ENCODE assay signal across 11 cellular contexts in genomic region chr5:90548069-90548593, GRCh38. TPM values are rescaled to one million over a fixed set of nuclear protein-coding genes. Genes with fewer than 3 reads are reported as not detected.
A peak's percentile ranks its signal among the peaks of the same experiment; 100 is the strongest.
DNase-seq lines count a peak whose midpoint lies in the region; ATAC-seq, FAIRE-seq and TF ChIP-seq lines count a peak whose summit lies in the region.
"Had no signal": no experiment of that assay in that cellular context is flagged by ENCODE, and none has a peak within 500 bp of the region (broad histone marks: within the 10 kb centered on the region; RNA-seq: fewer than 3 reads in every experiment).

No MANE protein-coding gene starts in this region.

- H3K27me3 Mint-ChIP-seq in activated T-cell treated with anti-CD3 and anti-CD28 coated beads, Interleukin-2, amount 50 U/mL, for 24 hours = peaks cover 58% of the 10 kb centered on the region
- H3K27me3 Mint-ChIP-seq in activated naive CD4-positive, alpha-beta T cell treated with anti-CD3 and anti-CD28 coated beads, Interleukin-2, amount 10 ng/mL, durations not matched to agents 7 days and 5 days = peaks cover 21% of the 10 kb centered on the region

- no peak for FAIRE-seq in HTR-8/SVneo (lab: Jason Lieb, UNC)
- FAIRE-seq: keratinocyte had no signal

- H3K27ac Mint-ChIP-seq in activated T-cell treated with anti-CD3 and anti-CD28 coated beads, Interleukin-2, amount 50 U/mL, for 24 hours = no peak overlapping the region
- H3K27ac Mint-ChIP-seq in activated naive CD4-positive, alpha-beta T cell treated with anti-CD3 and anti-CD28 coated beads, Interleukin-2, amount 10 ng/mL, durations not matched to agents 7 days and 5 days = no peak overlapping the region
- H3K27ac Mint-ChIP-seq: activated naive CD4-positive, alpha-beta T cell treated with anti-CD3 and anti-CD28 coated beads, Interleukin-2, amount 50 U/mL, for 24 hours had no signal

- no peak overlapping the region for H3K4me3 Mint-ChIP-seq in activated T-cell treated with anti-CD3 and anti-CD28 coated beads, Interleukin-2, amount 50 U/mL, for 24 hours
- no peak overlapping the region for H3K4me3 Mint-ChIP-seq in activated naive CD4-positive, alpha-beta T cell treated with anti-CD3 and anti-CD28 coated beads, Interleukin-2, amount 10 ng/mL, durations not matched to agents 7 days and 5 days
- H3K4me3 Mint-ChIP-seq: activated naive CD4-positive, alpha-beta T cell treated with anti-CD3 and anti-CD28 coated beads, Interleukin-2, amount 50 U/mL, for 24 hours had no signal

- CTCF ChIA-PET in activated naive CD4-positive, alpha-beta T cell treated with anti-CD3 and anti-CD28 coated beads, Interleukin-2, amount 10 ng/mL, durations not matched to agents 7 days and 5 days (lab: Charles Lee) = no interaction called here
- CTCF ChIA-PET in SK-N-SH (lab: Yijun Ruan, JAX) = interaction anchor here (1.1 to 1.4 kb wide), 3 partner anchors 8 to 384 kb away, joined by 3 to 5 read pairs (median 3); no protein-coding TSS in a partner anchor

- peak; percentile 41 for DNase-seq in Ammon's horn (ENCODE audit: low spot score)
- peak; percentile 7 for DNase-seq in HTR-8/SVneo (ENCODE audit: insufficient read length, low spot score)
- peak; percentile 91 for DNase-seq in NCI-H748 treated with DMSO at 0.1 percent for 48 hours (lab: John Stamatoyannopoulos, UW)
- DNase-seq in kidney epithelial cell (ENCODE audit: low read depth) = peak; percentile 16
- DNase-seq in activated T-cell treated with anti-CD3 and anti-CD28 coated beads, Interleukin-2, amount 50 U/mL, for 24 hours = no peak
- DNase-seq in activated naive CD4-positive, alpha-beta T cell treated with anti-CD3 and anti-CD28 coated beads, Interleukin-2, amount 10 ng/mL, durations not matched to agents 7 days and 5 days = no peak
- DNase-seq in SK-N-SH = no peak

- H2AFZ ChIP-seq in SK-N-SH (ENCODE audit: low read depth) = no peak overlapping the region; the same call in 1 of the 2 replicates

- no peak for TF ChIP-seq RAD21 in SK-N-SH (IDR thresholded peaks at IDR 0.05; ENCODE audit: low read length)

- POLR2A ChIA-PET in SK-N-SH (lab: Yijun Ruan, JAX) = no interaction called here

- H3K4me1 Mint-ChIP-seq in activated T-cell treated with anti-CD3 and anti-CD28 coated beads, Interleukin-2, amount 50 U/mL, for 24 hours (ENCODE audit: low read depth) = no peaks in the 10 kb centered on the region
- H3K4me1 Mint-ChIP-seq in activated naive CD4-positive, alpha-beta T cell treated with anti-CD3 and anti-CD28 coated beads, Interleukin-2, amount 10 ng/mL, durations not matched to agents 7 days and 5 days = no peaks in the 10 kb centered on the region
- H3K4me1 Mint-ChIP-seq: activated naive CD4-positive, alpha-beta T cell treated with anti-CD3 and anti-CD28 coated beads, Interleukin-2, amount 50 U/mL, for 24 hours had no signal

- H3F3A ChIP-seq in SK-N-SH (replicated peaks; ENCODE audit: insufficient read depth) = no peaks in the 10 kb centered on the region

- no peaks in the 10 kb centered on the region for H3K9me3 ChIP-seq in SK-N-SH
- H3K9me3 ChIP-seq: BLaER1 had no signal

- TF ChIP-seq CTCF in kidney epithelial cell (IDR thresholded peaks at IDR 0.05; ENCODE audit: insufficient read depth, low read length, poor library complexity, severe bottlenecking) (no peak), SK-N-SH (IDR thresholded peaks at IDR 0.05) (no peak)

- H3K9me3 Mint-ChIP-seq in activated T-cell treated with anti-CD3 and anti-CD28 coated beads, Interleukin-2, amount 50 U/mL, for 24 hours = no peaks in the 10 kb centered on the region
- no peaks in the 10 kb centered on the region for H3K9me3 Mint-ChIP-seq in activated naive CD4-positive, alpha-beta T cell treated with anti-CD3 and anti-CD28 coated beads, Interleukin-2, amount 10 ng/mL, durations not matched to agents 7 days and 5 days
- H3K9me3 Mint-ChIP-seq: activated naive CD4-positive, alpha-beta T cell treated with anti-CD3 and anti-CD28 coated beads, Interleukin-2, amount 50 U/mL, for 24 hours had no signal

- 44% methylated on average over 5 of the region's 5 CpGs for WGBS in SK-N-SH (ENCODE audit: low lambda C conversion rate)

- no peaks in the 10 kb centered on the region for H3K79me2 ChIP-seq in SK-N-SH (ENCODE audit: insufficient read depth)

- peaks cover 0 to 2% of the 10 kb centered on the region in 2 experiments; a peak in 2 of 4 replicates for H3K4me1 ChIP-seq in SK-N-SH (ENCODE audit: control insufficient read depth in 1 of 2, insufficient read depth in 2 of 2, low read depth in 1 of 2, low read length in 1 of 2)

- H3K4me2 ChIP-seq in SK-N-SH = no peak overlapping the region
- H3K4me2 ChIP-seq: BLaER1 had no signal

- no peak for TF ChIP-seq EP300 in SK-N-SH (IDR thresholded peaks at IDR 0.05; ENCODE audit: borderline replicate concordance in 1 of 2, low read depth in 1 of 2, low read length in 1 of 2)

- H3K36me3 ChIP-seq in kidney epithelial cell (ENCODE audit: control insufficient read depth, insufficient read depth, low read length) (no peaks in the 10 kb centered on the region), SK-N-SH (replicated peaks in 1 of 2; ENCODE audit: control insufficient read depth in 1 of 2, insufficient read depth in 2 of 2, low read length in 1 of 2) (no peaks in the 10 kb centered on the region)
- H3K36me3 ChIP-seq: BLaER1 had no signal

- no peak overlapping the region for H3K27ac ChIP-seq in SK-N-SH (ENCODE audit: low read depth in 2 of 2, low read length in 1 of 2)
- H3K27ac ChIP-seq: BLaER1 had no signal

- H3K4me3 ChIP-seq in kidney epithelial cell (ENCODE audit: low read depth, low read length) (no peak overlapping the region), SK-N-SH (ENCODE audit: low read depth in 2 of 2, low read length in 1 of 2) (no peak overlapping the region)
- H3K4me3 ChIP-seq: BLaER1 had no signal

- no peaks in the 10 kb centered on the region for H3K9me2 ChIP-seq in SK-N-SH

- no peaks in the 10 kb centered on the region for H3K36me3 Mint-ChIP-seq in activated T-cell treated with anti-CD3 and anti-CD28 coated beads, Interleukin-2, amount 50 U/mL, for 24 hours (ENCODE audit: low read depth)
- H3K36me3 Mint-ChIP-seq in activated naive CD4-positive, alpha-beta T cell treated with anti-CD3 and anti-CD28 coated beads, Interleukin-2, amount 10 ng/mL, durations not matched to agents 7 days and 5 days = no peaks in the 10 kb centered on the region
- H3K36me3 Mint-ChIP-seq: activated naive CD4-positive, alpha-beta T cell treated with anti-CD3 and anti-CD28 coated beads, Interleukin-2, amount 50 U/mL, for 24 hours had no signal

- no peak overlapping the region for H3K9ac ChIP-seq in SK-N-SH
- H3K9ac ChIP-seq: BLaER1 had no signal

- H3K27me3 ChIP-seq in kidney epithelial cell (ENCODE audit: control insufficient read depth, insufficient read depth, low read length) (no peaks in the 10 kb centered on the region), SK-N-SH (ENCODE audit: insufficient read depth) (no peaks in the 10 kb centered on the region)
- H3K27me3 ChIP-seq: BLaER1 had no signal

- H4K20me1 ChIP-seq in SK-N-SH (ENCODE audit: insufficient read depth) = no peaks in the 10 kb centered on the region
- H4K20me1 ChIP-seq: BLaER1 had no signal

- no peak for ATAC-seq in GM21423 (IDR thresholded peaks at IDR 0.05; ENCODE audit: unreplicated experiment)

TF ChIP-seq in SK-N-SH, 30 proteins besides CTCF, POLR2A, EP300 and RAD21 (continues in another document):
- TF ChIP-seq GATA2 (CRISPR knock-in tag; IDR thresholded peaks at IDR 0.05) (no peak), FOXJ3 (CRISPR knock-in tag; IDR thresholded peaks at IDR 0.05) (no peak), IRF3 (IDR thresholded peaks at IDR 0.05; ENCODE audit: low read depth, low read length) (no peak), RFX5 (IDR thresholded peaks at IDR 0.05; ENCODE audit: low read length) (no peak), SIN3A (IDR thresholded peaks at IDR 0.05; ENCODE audit: borderline replicate concordance, low read depth, low read length) (no peak), MEF2A (IDR thresholded peaks at IDR 0.05; ENCODE audit: borderline replicate concordance, low read depth) (no peak), FOXM1 (IDR thresholded peaks at IDR 0.05; ENCODE audit: low read depth) (no peak), GABPA (IDR thresholded peaks at IDR 0.05; ENCODE audit: low read depth) (no peak), MXI1 (IDR thresholded peaks at IDR 0.05; ENCODE audit: low read depth, low read length) (no peak), CHD2 (IDR thresholded peaks at IDR 0.05; ENCODE audit: low read length, partially characterized antibody) (no peak), POLR2AphosphoS5 (IDR thresholded peaks at IDR 0.05; ENCODE audit: low read depth, low read length) (no peak)

RNA-seq across cellular contexts. Expression of gene ADGRV1, which starts 10.5 kb away (rescaled TPM):
- total RNA-seq in kidney epithelial cell = 2.7 and 3.5 TPM in 2 replicates
- polyA plus RNA-seq in SK-N-SH (2012; rRNA removed) = 0.23 and 0.49 TPM in 2 replicates
- polyA plus RNA-seq in SK-N-SH (2012; cell fraction: cytosol; rRNA removed) = 0.35 and 0.41 TPM in 2 replicates
- polyA plus RNA-seq in SK-N-SH (2012; cell fraction: nucleus; rRNA removed) = 0.35 and 0.38 TPM in 2 replicates

RNA-seq across cellular contexts. Expression of gene LYSMD3, which starts 18.7 kb away (rescaled TPM):
- 14.9 and 16.2 TPM in 2 replicates for total RNA-seq in kidney epithelial cell
- polyA plus RNA-seq in SK-N-SH (2012; rRNA removed) = 5.2 and 6.7 TPM in 2 replicates
- 7.4 and 7.5 TPM in 2 replicates for polyA plus RNA-seq in SK-N-SH (2012; cell fraction: cytosol; rRNA removed)
- polyA plus RNA-seq in SK-N-SH (2012; cell fraction: nucleus; rRNA removed) = 2.4 and 4.0 TPM in 2 replicates

Comparison
In these comparisons a context has a peak if more than half of its experiments do, and no peak if none do; other contexts are left out.
1. DNase-seq: peak in Ammon's horn (single experiment), HTR-8/SVneo (single experiment), NCI-H748 treated with DMSO at 0.1 percent for 48 hours (single experiment) and kidney epithelial cell (single experiment); none in activated T-cell treated with anti-CD3 and anti-CD28 coated beads, Interleukin-2, amount 50 U/mL, for 24 hours (single experiment), activated naive CD4-positive, alpha-beta T cell treated with anti-CD3 and anti-CD28 coated beads, Interleukin-2, amount 10 ng/mL, durations not matched to agents 7 days and 5 days (single experiment) and SK-N-SH (single experiment).